In the genomic region with DNA sequence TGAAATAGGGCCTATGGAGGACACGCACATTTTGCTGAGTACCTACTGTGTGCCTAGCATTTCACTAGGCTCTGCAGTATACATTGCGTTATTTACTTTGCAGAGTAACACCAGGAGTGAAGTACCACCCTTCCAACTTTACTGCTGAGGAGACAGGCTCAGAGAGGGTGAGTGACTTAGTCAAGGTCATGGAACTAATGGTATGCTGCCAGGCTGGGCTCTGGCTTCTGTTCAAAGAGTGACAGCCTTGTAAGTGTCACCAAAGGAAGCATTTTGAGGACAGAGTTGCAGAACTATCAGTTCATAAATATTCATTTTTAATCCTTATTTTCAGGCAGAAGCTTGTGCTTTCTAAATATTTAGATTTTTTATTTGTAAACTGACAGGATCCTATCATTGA, we compare ENCODE assay signal across 18 cellular contexts.
DNase-seq lines count a peak whose midpoint lies in the region; ATAC-seq and TF ChIP-seq lines count a peak whose summit lies in the region.
"Had no signal": no experiment of that assay in that cellular context is flagged by ENCODE, and none has a peak within 500 bp of the region (broad histone marks: within the 10 kb centered on the region; RNA-seq: fewer than 3 reads in every experiment).

No MANE protein-coding gene starts in this region.

- no peak overlapping the region for H3K27ac ChIP-seq in endodermal cell (ENCODE audit: low read depth, low read length)
- H3K27ac ChIP-seq: 22Rv1, A549, BLaER1 had no signal

- intact Hi-C loops in Right ventricle myocardium superior (cut with DNase I) (no loop called here), Right ventricle myocardium inferior (cut with DNase I) (no loop called here)

- no peak overlapping the region for H3K27ac Mint-ChIP-seq in endodermal cell
- H3K27ac Mint-ChIP-seq in stimulated activated memory B cell treated with anti-CD40 and anti-IgM and Interleukin-4, amounts not matched to agents 10 μg/mL and 1 μg/mL and 100 μg/mL, for 72 hours: no peak overlapping the region
- H3K27ac Mint-ChIP-seq: CD14-positive monocyte; CD4-positive, alpha-beta memory T cell; CD4-positive, CD25-positive, alpha-beta regulatory T cell; CD8-positive, alpha-beta memory T cell had no signal

- no peaks in the 10 kb centered on the region for H3K4me1 Mint-ChIP-seq in endodermal cell
- H3K4me1 Mint-ChIP-seq in stimulated activated memory B cell treated with anti-CD40 and anti-IgM and Interleukin-4, amounts not matched to agents 10 μg/mL and 1 μg/mL and 100 μg/mL, for 72 hours: no peaks in the 10 kb centered on the region
- H3K4me1 Mint-ChIP-seq: CD14-positive monocyte; CD4-positive, alpha-beta memory T cell; CD4-positive, CD25-positive, alpha-beta regulatory T cell; CD8-positive, alpha-beta memory T cell had no signal

- 71 to 86% methylated on average over 1 to 2 of the region's 2 CpGs for WGBS in endodermal cell (ENCODE audit: insufficient coverage in 1 of 2, insufficient read length in 1 of 2), 2 experiments

- TF ChIP-seq CTCF in endodermal cell (conservative IDR thresholded peaks at IDR 0.05): no peak

- DNase-seq in Right ventricle myocardium superior: no peak
- DNase-seq in Right ventricle myocardium inferior (ENCODE audit: missing footprints): no peak
- DNase-seq in endodermal cell: peak; percentile 10
- DNase-seq in NCI-H526 treated with DMSO at 0.1 percent for 48 hours (lab: John Stamatoyannopoulos, UW): no peak
- DNase-seq: BE2C; C1 segment of cervical spinal cord; Caco-2; Calu3; CD4-positive, alpha-beta memory T cell; CD4-positive, CD25-positive, alpha-beta regulatory T cell; CD8-positive, alpha-beta memory T cell; DMS79 treated with DMSO at 0.1 percent for 48 hours; GF-D8 had no signal

- H3K4me3 ChIP-seq in endodermal cell (ENCODE audit: low read length): no peak overlapping the region
- H3K4me3 ChIP-seq: A549, BLaER1 had no signal

- H3K27me3 ChIP-seq in endodermal cell (ENCODE audit: control insufficient read depth, insufficient read depth, low read length, poor library complexity, severe bottlenecking): no peaks in the 10 kb centered on the region
- H3K27me3 ChIP-seq: BE2C, BLaER1 had no signal

- peaks cover 9% of the 10 kb centered on the region for H3K27me3 Mint-ChIP-seq in endodermal cell (ENCODE audit: insufficient read depth)
- H3K27me3 Mint-ChIP-seq in stimulated activated memory B cell treated with anti-CD40 and anti-IgM and Interleukin-4, amounts not matched to agents 10 μg/mL and 1 μg/mL and 100 μg/mL, for 72 hours: peaks cover 9% of the 10 kb centered on the region
- H3K27me3 Mint-ChIP-seq: CD4-positive, CD25-positive, alpha-beta regulatory T cell had no signal

- no peak overlapping the region for H3K4me3 Mint-ChIP-seq in endodermal cell
- no peak overlapping the region for H3K4me3 Mint-ChIP-seq in stimulated activated memory B cell treated with anti-CD40 and anti-IgM and Interleukin-4, amounts not matched to agents 10 μg/mL and 1 μg/mL and 100 μg/mL, for 72 hours
- H3K4me3 Mint-ChIP-seq: CD14-positive monocyte; CD4-positive, alpha-beta memory T cell; CD4-positive, CD25-positive, alpha-beta regulatory T cell; CD8-positive, alpha-beta memory T cell had no signal

- ATAC-seq in Right ventricle myocardium superior (ENCODE audit: poor library complexity) (peak; percentile 31), Right ventricle myocardium inferior (no peak)
- ATAC-seq in stimulated activated memory B cell treated with anti-CD40 and anti-IgM and Interleukin-4, amounts not matched to agents 10 μg/mL and 1 μg/mL and 100 μg/mL, for 72 hours: no peak
- ATAC-seq: A549 had no signal

- H3K9me3 ChIP-seq in endodermal cell (ENCODE audit: control insufficient read depth, low read length): no peaks in the 10 kb centered on the region
- H3K9me3 ChIP-seq: A549, BE2C, BLaER1, Caco-2 had no signal

- H3K36me3 ChIP-seq in endodermal cell (ENCODE audit: control insufficient read depth, insufficient read depth, low read length): no peaks in the 10 kb centered on the region
- H3K36me3 ChIP-seq: BE2C, BLaER1 had no signal

- no peak overlapping the region for H3K9ac ChIP-seq in endodermal cell (ENCODE audit: extremely low read depth, low read length, poor library complexity, severe bottlenecking)
- H3K9ac ChIP-seq: BLaER1 had no signal

- no peaks in the 10 kb centered on the region for H3K4me1 ChIP-seq in endodermal cell (ENCODE audit: control insufficient read depth, insufficient read depth, low read length)
- H3K4me1 ChIP-seq: A549, BE2C, Caco-2 had no signal

- H3K9me3 Mint-ChIP-seq in endodermal cell: no peaks in the 10 kb centered on the region
- H3K9me3 Mint-ChIP-seq in stimulated activated memory B cell treated with anti-CD40 and anti-IgM and Interleukin-4, amounts not matched to agents 10 μg/mL and 1 μg/mL and 100 μg/mL, for 72 hours: peaks cover 4% of the 10 kb centered on the region

- no peaks in the 10 kb centered on the region for H3K36me3 Mint-ChIP-seq in endodermal cell (ENCODE audit: low read depth)
- H3K36me3 Mint-ChIP-seq in stimulated activated memory B cell treated with anti-CD40 and anti-IgM and Interleukin-4, amounts not matched to agents 10 μg/mL and 1 μg/mL and 100 μg/mL, for 72 hours: no peaks in the 10 kb centered on the region
- H3K36me3 Mint-ChIP-seq: CD14-positive monocyte; CD4-positive, alpha-beta memory T cell; CD4-positive, CD25-positive, alpha-beta regulatory T cell; CD8-positive, alpha-beta memory T cell had no signal
